ENCODE assay signal across 24 cellular contexts in genomic region chr13:106242554-106242953, GRCh38.
"Had no signal": no experiment of that assay in that cellular context is flagged by ENCODE, and none has a peak within 500 bp of the region (broad histone marks: within the 10 kb centered on the region; RNA-seq: fewer than 3 reads in every experiment).

No MANE protein-coding gene starts in this region.

- DNase-seq: heart right ventricle; hippocampal formation; immature natural killer cell; kidney; left colon; left ventricle myocardium inferior; naive thymus-derived CD8-positive, alpha-beta T cell; nucleus accumbens; pancreas; posterior cingulate gyrus; right lobe of liver; spleen; stimulated activated CD4-positive, alpha-beta T cell treated with anti-CD3 and anti-CD28 coated beads, Interleukin-4, amount 100 ng/mL, for 4 hours; stimulated activated CD8-positive, alpha-beta memory T cell treated with anti-CD3 and anti-CD28 coated beads, Interleukin-4, amount 100 ng/mL, for 48 hours; stimulated activated naive CD4-positive, alpha-beta T cell treated with Interleukin-2 at 50 U/mL for 16 hours; stimulated activated naive CD8-positive, alpha-beta T cell treated with anti-CD3 and anti-CD28 coated beads, Interleukin-15, amount 100 ng/mL, for 72 hours; substantia nigra; upper lobe of right lung had no signal

- H3K27me3 ChIP-seq: pancreas, right lobe of liver, spleen, tibial nerve, upper lobe of right lung had no signal

- H3K4me1 ChIP-seq: heart right ventricle, left ventricle myocardium inferior, pancreas, prostate gland, right lobe of liver, spleen, tibial nerve, upper lobe of right lung had no signal

- H3K4me1 Mint-ChIP-seq: immature natural killer cell; naive thymus-derived CD8-positive, alpha-beta T cell; nephron; stimulated activated memory B cell treated with anti-CD40 and anti-IgM and Interleukin-4, amounts not matched to agents 10 μg/mL and 1 μg/mL and 100 μg/mL, for 72 hours; stimulated activated naive CD8-positive, alpha-beta T cell treated with anti-CD3 and anti-CD28 coated beads, Interleukin-15, amount 100 ng/mL, for 72 hours had no signal

- H3K27ac Mint-ChIP-seq: immature natural killer cell; naive thymus-derived CD8-positive, alpha-beta T cell; nephron; stimulated activated memory B cell treated with anti-CD40 and anti-IgM and Interleukin-4, amounts not matched to agents 10 μg/mL and 1 μg/mL and 100 μg/mL, for 72 hours; stimulated activated naive CD8-positive, alpha-beta T cell treated with anti-CD3 and anti-CD28 coated beads, Interleukin-15, amount 100 ng/mL, for 72 hours had no signal

- H3K9me3 ChIP-seq: heart right ventricle, left ventricle myocardium inferior, pancreas, prostate gland, right lobe of liver, spleen, tibial nerve, upper lobe of right lung had no signal

- H3K36me3 ChIP-seq: heart right ventricle, left ventricle myocardium inferior, pancreas, prostate gland, right lobe of liver, spleen, tibial nerve, upper lobe of right lung had no signal

- H3K36me3 Mint-ChIP-seq: immature natural killer cell; naive thymus-derived CD8-positive, alpha-beta T cell; stimulated activated memory B cell treated with anti-CD40 and anti-IgM and Interleukin-4, amounts not matched to agents 10 μg/mL and 1 μg/mL and 100 μg/mL, for 72 hours had no signal

- ATAC-seq: heart right ventricle; left colon; naive thymus-derived CD8-positive, alpha-beta T cell; pancreas; right lobe of liver; stimulated activated memory B cell treated with anti-CD40 and anti-IgM and Interleukin-4, amounts not matched to agents 10 μg/mL and 1 μg/mL and 100 μg/mL, for 72 hours; stimulated activated naive CD8-positive, alpha-beta T cell treated with anti-CD3 and anti-CD28 coated beads, Interleukin-15, amount 100 ng/mL, for 72 hours; upper lobe of right lung had no signal

- H3K27me3 Mint-ChIP-seq: stimulated activated memory B cell treated with anti-CD40 and anti-IgM and Interleukin-4, amounts not matched to agents 10 μg/mL and 1 μg/mL and 100 μg/mL, for 72 hours had no signal

- H3K4me3 ChIP-seq: heart right ventricle, left ventricle myocardium inferior, lung, pancreas, prostate gland, right lobe of liver, spleen, tibial nerve, upper lobe of right lung had no signal

- H3K4me3 Mint-ChIP-seq: immature natural killer cell; naive thymus-derived CD8-positive, alpha-beta T cell; nephron; neural crest cell; stimulated activated memory B cell treated with anti-CD40 and anti-IgM and Interleukin-4, amounts not matched to agents 10 μg/mL and 1 μg/mL and 100 μg/mL, for 72 hours; stimulated activated naive CD8-positive, alpha-beta T cell treated with anti-CD3 and anti-CD28 coated beads, Interleukin-15, amount 100 ng/mL, for 72 hours had no signal

- H3K27ac ChIP-seq: heart right ventricle, left ventricle myocardium inferior, pancreas, prostate gland, right lobe of liver, spleen, tibial nerve, upper lobe of right lung had no signal

- H3K9me3 Mint-ChIP-seq: nephron; neural crest cell; stimulated activated memory B cell treated with anti-CD40 and anti-IgM and Interleukin-4, amounts not matched to agents 10 μg/mL and 1 μg/mL and 100 μg/mL, for 72 hours; stimulated activated naive CD8-positive, alpha-beta T cell treated with anti-CD3 and anti-CD28 coated beads, Interleukin-15, amount 100 ng/mL, for 72 hours had no signal
